3 cellular contexts compared by ENCODE assay signal in the genomic region with DNA sequence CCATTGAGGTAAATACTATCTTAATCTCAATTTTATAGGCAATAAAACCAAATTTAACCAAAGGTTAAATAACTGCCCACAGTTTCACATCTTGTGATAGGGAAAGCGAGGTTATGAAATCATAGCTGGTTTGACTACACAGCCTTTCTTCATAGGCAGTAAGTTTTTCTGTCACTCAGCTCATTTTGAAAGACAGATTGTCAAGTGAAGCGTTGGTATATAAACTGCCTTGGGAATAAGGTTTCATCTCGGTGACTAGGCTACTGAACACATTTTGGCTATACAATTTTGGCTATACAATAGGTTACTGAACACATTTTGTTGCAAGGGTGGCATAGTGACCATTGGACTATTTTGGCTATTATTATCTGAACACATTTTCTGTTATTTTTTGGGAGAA.
"Had no signal": no experiment of that assay in that cellular context is flagged by ENCODE, and none has a peak within 500 bp of the region (broad histone marks: within the 10 kb centered on the region; RNA-seq: fewer than 3 reads in every experiment).

No MANE protein-coding gene starts in this region.

- H3K4me3 ChIP-seq: GM12878 had no signal

- DNase-seq: GDM1, GF-D8 had no signal
